ENCODE assay signal across 1 cellular context in genomic region chr2:223944704-223945531, GRCh38.
TF ChIP-seq lines count a peak whose summit lies in the region.

A gene with protein sequence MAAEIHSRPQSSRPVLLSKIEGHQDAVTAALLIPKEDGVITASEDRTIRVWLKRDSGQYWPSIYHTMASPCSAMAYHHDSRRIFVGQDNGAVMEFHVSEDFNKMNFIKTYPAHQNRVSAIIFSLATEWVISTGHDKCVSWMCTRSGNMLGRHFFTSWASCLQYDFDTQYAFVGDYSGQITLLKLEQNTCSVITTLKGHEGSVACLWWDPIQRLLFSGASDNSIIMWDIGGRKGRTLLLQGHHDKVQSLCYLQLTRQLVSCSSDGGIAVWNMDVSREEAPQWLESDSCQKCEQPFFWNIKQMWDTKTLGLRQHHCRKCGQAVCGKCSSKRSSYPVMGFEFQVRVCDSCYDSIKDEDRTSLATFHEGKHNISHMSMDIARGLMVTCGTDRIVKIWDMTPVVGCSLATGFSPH (minus strand): TSS chr2:223945335. CDS start chr2:223945284, 51 bp downstream.

TF ChIP-seq in HepG2, 621 proteins besides CTCF, POLR2A, EP300 and RAD21 (continued from another document and continues in another):
- TF ChIP-seq, protein P1, sequence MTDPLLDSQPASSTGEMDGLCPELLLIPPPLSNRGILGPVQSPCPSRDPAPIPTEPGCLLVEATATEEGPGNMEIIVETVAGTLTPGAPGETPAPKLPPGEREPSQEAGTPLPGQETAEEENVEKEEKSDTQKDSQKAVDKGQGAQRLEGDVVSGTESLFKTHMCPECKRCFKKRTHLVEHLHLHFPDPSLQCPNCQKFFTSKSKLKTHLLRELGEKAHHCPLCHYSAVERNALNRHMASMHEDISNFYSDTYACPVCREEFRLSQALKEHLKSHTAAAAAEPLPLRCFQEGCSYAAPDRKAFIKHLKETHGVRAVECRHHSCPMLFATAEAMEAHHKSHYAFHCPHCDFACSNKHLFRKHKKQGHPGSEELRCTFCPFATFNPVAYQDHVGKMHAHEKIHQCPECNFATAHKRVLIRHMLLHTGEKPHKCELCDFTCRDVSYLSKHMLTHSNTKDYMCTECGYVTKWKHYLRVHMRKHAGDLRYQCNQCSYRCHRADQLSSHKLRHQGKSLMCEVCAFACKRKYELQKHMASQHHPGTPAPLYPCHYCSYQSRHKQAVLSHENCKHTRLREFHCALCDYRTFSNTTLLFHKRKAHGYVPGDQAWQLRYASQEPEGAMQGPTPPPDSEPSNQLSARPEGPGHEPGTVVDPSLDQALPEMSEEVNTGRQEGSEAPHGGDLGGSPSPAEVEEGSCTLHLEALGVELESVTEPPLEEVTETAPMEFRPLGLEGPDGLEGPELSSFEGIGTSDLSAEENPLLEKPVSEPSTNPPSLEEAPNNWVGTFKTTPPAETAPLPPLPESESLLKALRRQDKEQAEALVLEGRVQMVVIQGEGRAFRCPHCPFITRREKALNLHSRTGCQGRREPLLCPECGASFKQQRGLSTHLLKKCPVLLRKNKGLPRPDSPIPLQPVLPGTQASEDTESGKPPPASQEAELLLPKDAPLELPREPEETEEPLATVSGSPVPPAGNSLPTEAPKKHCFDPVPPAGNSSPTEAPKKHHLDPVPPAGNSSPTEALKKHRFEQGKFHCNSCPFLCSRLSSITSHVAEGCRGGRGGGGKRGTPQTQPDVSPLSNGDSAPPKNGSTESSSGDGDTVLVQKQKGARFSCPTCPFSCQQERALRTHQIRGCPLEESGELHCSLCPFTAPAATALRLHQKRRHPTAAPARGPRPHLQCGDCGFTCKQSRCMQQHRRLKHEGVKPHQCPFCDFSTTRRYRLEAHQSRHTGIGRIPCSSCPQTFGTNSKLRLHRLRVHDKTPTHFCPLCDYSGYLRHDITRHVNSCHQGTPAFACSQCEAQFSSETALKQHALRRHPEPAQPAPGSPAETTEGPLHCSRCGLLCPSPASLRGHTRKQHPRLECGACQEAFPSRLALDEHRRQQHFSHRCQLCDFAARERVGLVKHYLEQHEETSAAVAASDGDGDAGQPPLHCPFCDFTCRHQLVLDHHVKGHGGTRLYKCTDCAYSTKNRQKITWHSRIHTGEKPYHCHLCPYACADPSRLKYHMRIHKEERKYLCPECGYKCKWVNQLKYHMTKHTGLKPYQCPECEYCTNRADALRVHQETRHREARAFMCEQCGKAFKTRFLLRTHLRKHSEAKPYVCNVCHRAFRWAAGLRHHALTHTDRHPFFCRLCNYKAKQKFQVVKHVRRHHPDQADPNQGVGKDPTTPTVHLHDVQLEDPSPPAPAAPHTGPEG (CRISPR knock-in tag; IDR thresholded peaks at IDR 0.05): peak; percentile 96
- TF ChIP-seq ZNF18 (CRISPR knock-in tag; IDR thresholded peaks at IDR 0.05; ENCODE audit: insufficient replicate concordance) (no peak), FOXJ3 (CRISPR knock-in tag; IDR thresholded peaks at IDR 0.05; ENCODE audit: borderline replicate concordance) (no peak), ZNF501 (CRISPR knock-in tag; IDR thresholded peaks at IDR 0.05) (peak; percentile 97), ZNF770 (CRISPR knock-in tag; IDR thresholded peaks at IDR 0.05) (peak; percentile 83), ZNF451 (CRISPR knock-in tag; IDR thresholded peaks at IDR 0.05) (0 out of 2 replicates have a peak, but pooled peaks have one; percentile 34), HMG20A (CRISPR knock-in tag; IDR thresholded peaks at IDR 0.05; ENCODE audit: borderline replicate concordance) (peak; percentile 74), ATF5 (CRISPR knock-in tag; IDR thresholded peaks at IDR 0.05; ENCODE audit: low read depth) (no peak), LCORL (IDR thresholded peaks at IDR 0.05) (no peak), LCORL (CRISPR knock-in tag; IDR thresholded peaks at IDR 0.05) (no peak; the same call in none of the 2 replicates), E2F2 (CRISPR knock-in tag; IDR thresholded peaks at IDR 0.05; ENCODE audit: borderline replicate concordance) (peak; percentile 84; the same call in 1 of the 2 replicates), ZNF329 (CRISPR knock-in tag; IDR thresholded peaks at IDR 0.05; ENCODE audit: low read depth) (peak; percentile 93), PRDM4 (CRISPR knock-in tag; IDR thresholded peaks at IDR 0.05; ENCODE audit: borderline replicate concordance) (0 out of 2 replicates have a peak, but pooled peaks have one; percentile 64), RFX3 (CRISPR knock-in tag; IDR thresholded peaks at IDR 0.05) (no peak), PAF1 (CRISPR knock-in tag; IDR thresholded peaks at IDR 0.05) (no peak), THAP8 (CRISPR knock-in tag; IDR thresholded peaks at IDR 0.05; ENCODE audit: borderline replicate concordance) (peak; percentile 47), FOXC1 (CRISPR knock-in tag; IDR thresholded peaks at IDR 0.05; ENCODE audit: borderline replicate concordance) (peak; percentile 97), SRSF4 (IDR thresholded peaks at IDR 0.05; ENCODE audit: low read depth, low read length, poor library complexity, severe bottlenecking) (peak; percentile 57), YY1 (IDR thresholded peaks at IDR 0.05; ENCODE audit: insufficient read depth, insufficient replicate concordance, low read depth, low read length) (peak; percentile 97), NFKB2 (CRISPR knock-in tag; IDR thresholded peaks at IDR 0.05; ENCODE audit: borderline replicate concordance) (peak; percentile 92; the same call in 1 of the 2 replicates), ZBTB1 (CRISPR knock-in tag; IDR thresholded peaks at IDR 0.05; ENCODE audit: borderline replicate concordance) (no peak), ATM (IDR thresholded peaks at IDR 0.05; ENCODE audit: borderline replicate concordance) (no peak), ZNF605 (CRISPR knock-in tag; IDR thresholded peaks at IDR 0.05) (peak; percentile 79; the same call in 1 of the 2 replicates), ZNF772 (CRISPR knock-in tag; IDR thresholded peaks at IDR 0.05) (peak; percentile 95), ZC3H4 (CRISPR knock-in tag; IDR thresholded peaks at IDR 0.05; ENCODE audit: borderline replicate concordance) (peak; percentile 88; the same call in 1 of the 2 replicates), NFIB (CRISPR knock-in tag; IDR thresholded peaks at IDR 0.05; ENCODE audit: borderline replicate concordance) (peak; percentile 89; the same call in 1 of the 2 replicates), SRSF9 (IDR thresholded peaks at IDR 0.05; ENCODE audit: borderline replicate concordance, insufficient read depth, low read depth, low read length, poor library complexity, severe bottlenecking) (no peak), PHF8 (CRISPR knock-in tag; IDR thresholded peaks at IDR 0.05) (peak; percentile 98), ONECUT2 (CRISPR knock-in tag; IDR thresholded peaks at IDR 0.05) (no peak), ZNF124 (CRISPR knock-in tag; IDR thresholded peaks at IDR 0.05) (peak; percentile 95), NR1H2 (CRISPR knock-in tag; IDR thresholded peaks at IDR 0.05; ENCODE audit: borderline replicate concordance, low read depth) (0 out of 2 replicates have a peak, but pooled peaks have one; percentile 51), ARNT (IDR thresholded peaks at IDR 0.05) (no peak), MAX (IDR thresholded peaks at IDR 0.05) (peak; percentile 80), ZNF749 (CRISPR knock-in tag; IDR thresholded peaks at IDR 0.05; ENCODE audit: borderline replicate concordance) (no peak; the same call in 1 of the 2 replicates), ZNF616 (CRISPR knock-in tag; IDR thresholded peaks at IDR 0.05; ENCODE audit: low read depth) (peak; percentile 85), RXRB (CRISPR knock-in tag; IDR thresholded peaks at IDR 0.05; ENCODE audit: borderline replicate concordance) (peak; percentile 68)
- TF ChIP-seq, protein P2, sequence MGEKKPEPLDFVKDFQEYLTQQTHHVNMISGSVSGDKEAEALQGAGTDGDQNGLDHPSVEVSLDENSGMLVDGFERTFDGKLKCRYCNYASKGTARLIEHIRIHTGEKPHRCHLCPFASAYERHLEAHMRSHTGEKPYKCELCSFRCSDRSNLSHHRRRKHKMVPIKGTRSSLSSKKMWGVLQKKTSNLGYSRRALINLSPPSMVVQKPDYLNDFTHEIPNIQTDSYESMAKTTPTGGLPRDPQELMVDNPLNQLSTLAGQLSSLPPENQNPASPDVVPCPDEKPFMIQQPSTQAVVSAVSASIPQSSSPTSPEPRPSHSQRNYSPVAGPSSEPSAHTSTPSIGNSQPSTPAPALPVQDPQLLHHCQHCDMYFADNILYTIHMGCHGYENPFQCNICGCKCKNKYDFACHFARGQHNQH (CRISPR knock-in tag; IDR thresholded peaks at IDR 0.05): peak; percentile 97
- TF ChIP-seq, protein P3, sequence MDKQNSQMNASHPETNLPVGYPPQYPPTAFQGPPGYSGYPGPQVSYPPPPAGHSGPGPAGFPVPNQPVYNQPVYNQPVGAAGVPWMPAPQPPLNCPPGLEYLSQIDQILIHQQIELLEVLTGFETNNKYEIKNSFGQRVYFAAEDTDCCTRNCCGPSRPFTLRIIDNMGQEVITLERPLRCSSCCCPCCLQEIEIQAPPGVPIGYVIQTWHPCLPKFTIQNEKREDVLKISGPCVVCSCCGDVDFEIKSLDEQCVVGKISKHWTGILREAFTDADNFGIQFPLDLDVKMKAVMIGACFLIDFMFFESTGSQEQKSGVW (CRISPR knock-in tag; IDR thresholded peaks at IDR 0.05; ENCODE audit: borderline replicate concordance): no peak; the same call in 1 of the 2 replicates
- TF ChIP-seq, protein P4, sequence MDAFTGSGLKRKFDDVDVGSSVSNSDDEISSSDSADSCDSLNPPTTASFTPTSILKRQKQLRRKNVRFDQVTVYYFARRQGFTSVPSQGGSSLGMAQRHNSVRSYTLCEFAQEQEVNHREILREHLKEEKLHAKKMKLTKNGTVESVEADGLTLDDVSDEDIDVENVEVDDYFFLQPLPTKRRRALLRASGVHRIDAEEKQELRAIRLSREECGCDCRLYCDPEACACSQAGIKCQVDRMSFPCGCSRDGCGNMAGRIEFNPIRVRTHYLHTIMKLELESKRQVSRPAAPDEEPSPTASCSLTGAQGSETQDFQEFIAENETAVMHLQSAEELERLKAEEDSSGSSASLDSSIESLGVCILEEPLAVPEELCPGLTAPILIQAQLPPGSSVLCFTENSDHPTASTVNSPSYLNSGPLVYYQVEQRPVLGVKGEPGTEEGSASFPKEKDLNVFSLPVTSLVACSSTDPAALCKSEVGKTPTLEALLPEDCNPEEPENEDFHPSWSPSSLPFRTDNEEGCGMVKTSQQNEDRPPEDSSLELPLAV (CRISPR knock-in tag; conservative IDR thresholded peaks at IDR 0.05; ENCODE audit: low read depth): no peak
